1 cellular context compared by ENCODE assay signal in the genomic region with DNA sequence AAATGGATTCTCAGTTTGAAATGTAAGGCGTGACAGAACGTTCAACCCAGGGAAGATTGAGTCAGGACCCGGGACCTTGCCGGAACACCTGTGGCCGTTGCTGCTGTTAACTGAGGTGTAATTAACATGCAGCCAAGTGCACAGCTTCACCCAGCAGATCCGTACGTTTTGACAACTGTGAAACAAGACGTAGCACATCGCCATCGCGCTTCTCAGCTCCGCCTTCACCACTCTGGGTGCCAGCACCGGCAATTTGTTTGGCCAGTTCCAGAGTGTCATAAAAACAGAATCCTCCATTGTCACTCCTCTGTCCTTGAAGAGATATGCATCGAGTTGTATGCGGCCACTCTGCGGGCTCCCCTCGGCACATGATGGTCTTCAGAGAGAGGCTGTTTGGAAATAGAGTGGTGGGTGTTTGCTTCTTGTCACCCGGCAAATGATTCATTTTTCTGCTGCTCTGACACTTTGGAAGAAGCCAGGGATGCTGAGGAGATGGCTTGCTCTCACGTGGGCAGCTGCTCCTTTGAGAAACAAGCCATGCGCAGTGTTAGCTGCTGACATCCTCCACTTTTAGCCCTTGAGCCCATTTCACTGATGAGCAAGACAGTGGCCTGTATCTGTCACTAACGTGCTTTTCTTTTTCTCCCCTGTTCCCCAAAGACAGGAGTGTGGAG.
TF ChIP-seq lines count a peak whose summit lies in the region.

No MANE protein-coding gene starts in this region.

TF ChIP-seq in HepG2, 621 proteins besides CTCF, POLR2A, EP300 and RAD21:
- TF ChIP-seq, protein P1, sequence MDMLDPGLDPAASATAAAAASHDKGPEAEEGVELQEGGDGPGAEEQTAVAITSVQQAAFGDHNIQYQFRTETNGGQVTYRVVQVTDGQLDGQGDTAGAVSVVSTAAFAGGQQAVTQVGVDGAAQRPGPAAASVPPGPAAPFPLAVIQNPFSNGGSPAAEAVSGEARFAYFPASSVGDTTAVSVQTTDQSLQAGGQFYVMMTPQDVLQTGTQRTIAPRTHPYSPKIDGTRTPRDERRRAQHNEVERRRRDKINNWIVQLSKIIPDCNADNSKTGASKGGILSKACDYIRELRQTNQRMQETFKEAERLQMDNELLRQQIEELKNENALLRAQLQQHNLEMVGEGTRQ (IDR thresholded peaks at IDR 0.05; ENCODE audit: low read depth, low read length), result no peak
- TF ChIP-seq, protein P1 (CRISPR knock-in tag; IDR thresholded peaks at IDR 0.05; ENCODE audit: borderline replicate concordance), result no peak
- TF ChIP-seq STAT5B (CRISPR knock-in tag; IDR thresholded peaks at IDR 0.05), result no peak
- peak; percentile 4 for TF ChIP-seq RBM22 (optimal IDR thresholded peaks at IDR 0.05; ENCODE audit: low read length)
- peak; percentile 14; the same call in 1 of the 2 replicates for TF ChIP-seq ZNF629 (CRISPR knock-in tag; conservative IDR thresholded peaks at IDR 0.05)
- TF ChIP-seq ZNF550 (CRISPR knock-in tag; IDR thresholded peaks at IDR 0.05; ENCODE audit: borderline replicate concordance), result no peak
